ENCODE assay signal across 9 cellular contexts in genomic region chr2:231361701-231362588, GRCh38. TPM values are rescaled to one million over a fixed set of nuclear protein-coding genes. Genes with fewer than 3 reads are reported as not detected.
A peak's percentile ranks its signal among the peaks of the same experiment; 100 is the strongest.
DNase-seq lines count a peak whose midpoint lies in the region; ATAC-seq and TF ChIP-seq lines count a peak whose summit lies in the region.
"Had no signal": no experiment of that assay in that cellular context is flagged by ENCODE, and none has a peak within 500 bp of the region (broad histone marks: within the 10 kb centered on the region; RNA-seq: fewer than 3 reads in every experiment).

No MANE protein-coding gene starts in this region.

- peaks cover 28% of the 10 kb centered on the region for H3K4me1 ChIP-seq in PC-3 (ENCODE audit: insufficient read depth, low read length)
- no peaks in the 10 kb centered on the region for H3K4me1 ChIP-seq in mesendoderm (ENCODE audit: control insufficient read depth, low read depth, low read length)

- H3K23ac ChIP-seq in mesendoderm (ENCODE audit: low read length) = peak overlapping the region; percentile 66

- no peaks in the 10 kb centered on the region for H3K9me2 ChIP-seq in PC-3 (replicated peaks; ENCODE audit: low read length)

- DNase-seq in activated T-cell treated with anti-CD3 and anti-CD28 coated beads, Interleukin-2, amount 50 U/mL, for 4 hours = no peak
- no peak for DNase-seq in activated T-cell treated with anti-CD3 and anti-CD28 coated beads for 4 hours
- no peak for DNase-seq in PC-3
- peak; percentile 33 for DNase-seq in mesendoderm
- DNase-seq in kidney glomerular epithelial cell (lab: John Stamatoyannopoulos, UW) = no peak
- no peak for DNase-seq in A172 (ENCODE audit: low spot score)
- DNase-seq in D341Med (ENCODE audit: low spot score) = no peak

- H3K27me3 ChIP-seq in PC-3 (ENCODE audit: low read length) (no peaks in the 10 kb centered on the region), mesendoderm (ENCODE audit: insufficient read depth, low read length, poor library complexity) (no peaks in the 10 kb centered on the region)

- H3K4me3 Mint-ChIP-seq in activated T-cell treated with anti-CD3 and anti-CD28 coated beads, Interleukin-2, amount 50 U/mL, for 4 hours = no peak overlapping the region

- peaks cover 9% of the 10 kb centered on the region for H3F3A ChIP-seq in PC-3 (ENCODE audit: low read length, unreplicated experiment)

- no peak overlapping the region for H2BK15ac ChIP-seq in mesendoderm (replicated peaks; ENCODE audit: low read depth)

- H3K9me3 ChIP-seq in PC-3 (ENCODE audit: low read length) = no peaks in the 10 kb centered on the region

- H4K8ac ChIP-seq in mesendoderm (ENCODE audit: low read depth, low read length) = no peak overlapping the region

- WGBS in mesendoderm (ENCODE audit: extremely low coverage, insufficient coverage, low lambda C conversion rate) = no CpG with 5 or more reads among the region's 12 CpGs

- TF ChIP-seq CTCF in PC-3 (conservative IDR thresholded peaks at IDR 0.05; ENCODE audit: low read depth, low read length) = 0 out of 2 replicates have a peak, but pooled peaks have one; percentile 13

- ATAC-seq in activated T-cell treated with anti-CD3 and anti-CD28 coated beads, Interleukin-2, amount 50 U/mL, for 4 hours = peak; percentile 55 to 66
- ATAC-seq in HG02852 (IDR thresholded peaks at IDR 0.05; ENCODE audit: unreplicated experiment) (peak; percentile 90), PC-3 (no peak)

- H2AK5ac ChIP-seq in mesendoderm (ENCODE audit: low read length) = peak overlapping the region; percentile 18

- peaks cover 3% of the 10 kb centered on the region for H3K27me3 Mint-ChIP-seq in activated T-cell treated with anti-CD3 and anti-CD28 coated beads, Interleukin-2, amount 50 U/mL, for 4 hours (ENCODE audit: low read depth)

- H3K36me3 ChIP-seq in PC-3 (ENCODE audit: low read depth, low read length) = no peaks in the 10 kb centered on the region
- no peaks in the 10 kb centered on the region for H3K36me3 ChIP-seq in mesendoderm (ENCODE audit: control insufficient read depth, insufficient read depth, low read length)

- H3K4me3 ChIP-seq in PC-3 (ENCODE audit: low read length) = no peak overlapping the region
- no peak overlapping the region for H3K4me3 ChIP-seq in mesendoderm (ENCODE audit: low read length)

- no peak overlapping the region for H3K27ac ChIP-seq in PC-3 (ENCODE audit: low read length)
- H3K27ac ChIP-seq in mesendoderm (ENCODE audit: low read depth, low read length) = no peak overlapping the region
- H3K27ac ChIP-seq: C4-2B had no signal

- H4K5ac ChIP-seq in mesendoderm (ENCODE audit: low read length) = no peak overlapping the region

- CTCF ChIA-PET in PC-3 (lab: Charles Lee) = interaction anchor here (1.4 kb wide), 1 partner anchor 38 kb away, joined by 4 read pairs; no protein-coding TSS in a partner anchor

- POLR2A ChIA-PET in PC-3 (lab: Charles Lee; ENCODE audit: unreplicated experiment) = no interaction called here

- no peaks in the 10 kb centered on the region for H4K20me1 ChIP-seq in PC-3 (ENCODE audit: low read length)

- no peak overlapping the region for H3K18ac ChIP-seq in mesendoderm (ENCODE audit: low read length)

- no peak overlapping the region for H3K4ac ChIP-seq in mesendoderm (ENCODE audit: low read depth, low read length)

- H3K9me3 Mint-ChIP-seq in activated T-cell treated with anti-CD3 and anti-CD28 coated beads, Interleukin-2, amount 50 U/mL, for 4 hours = no peaks in the 10 kb centered on the region

- H3K36me3 Mint-ChIP-seq in activated T-cell treated with anti-CD3 and anti-CD28 coated beads, Interleukin-2, amount 50 U/mL, for 4 hours (ENCODE audit: insufficient read depth) = no peaks in the 10 kb centered on the region

- H2BK120ac ChIP-seq in mesendoderm (ENCODE audit: low read depth, low read length) = no peak overlapping the region

- peaks cover 9% of the 10 kb centered on the region for H3K4me1 Mint-ChIP-seq in activated T-cell treated with anti-CD3 and anti-CD28 coated beads, Interleukin-2, amount 50 U/mL, for 4 hours (ENCODE audit: low read depth)

- H3K56ac ChIP-seq in mesendoderm (ENCODE audit: low read length) = peak overlapping the region; percentile 65

- H3K4me2 ChIP-seq in PC-3 (ENCODE audit: low read length) (no peak overlapping the region), mesendoderm (ENCODE audit: low read length) (no peak overlapping the region)

- intact Hi-C loops in PC-3 (cut with micrococcal nuclease) = no loop called here

- BruUV-seq in PC-3 (replicated peaks; lab: Mats Ljungman, UMichigan) = no TSS peak

- no peak overlapping the region for H2AFZ ChIP-seq in PC-3 (ENCODE audit: low read length)

- H3K9ac ChIP-seq in PC-3 (ENCODE audit: low read length) (no peak overlapping the region), mesendoderm (ENCODE audit: low read length) (no peak overlapping the region)

- no peaks in the 10 kb centered on the region for H3K79me1 ChIP-seq in mesendoderm (ENCODE audit: low read length)

- H3K79me2 ChIP-seq in PC-3 (ENCODE audit: low read length) = no peaks in the 10 kb centered on the region
- H3K79me2 ChIP-seq in mesendoderm (ENCODE audit: control insufficient read depth, insufficient read depth, low read length) = no peaks in the 10 kb centered on the region

- H2BK5ac ChIP-seq in mesendoderm (ENCODE audit: low read length) = peak overlapping the region; percentile 20

RNA-seq across cellular contexts. Expression of gene B3GNT7, which starts 33.6 kb away (rescaled TPM):
- total RNA-seq in activated T-cell treated with anti-CD3 and anti-CD28 coated beads, Interleukin-2, amount 50 U/mL, for 4 hours = under 1 TPM; 0.24 to 0.46 (median 0.40) TPM
- 11.0 and 11.2 TPM in 2 replicates for total RNA-seq in PC-3 (2014; rRNA removed)
- 121 TPM for polyA plus RNA-seq in mesendoderm (2013, experiment 1 of 2)
- polyA plus RNA-seq in mesendoderm (2013, experiment 2 of 2) = 118 TPM
- 0.17 TPM in 1 of 2 replicates, not detected in the other for total RNA-seq in A172 (2014; rRNA removed; shearing (Covaris generic))
